Comparison of ENCODE assay signal across 13 cellular contexts in genomic region chr13:48318014-48318713, GRCh38. TPM values are rescaled to one million over a fixed set of nuclear protein-coding genes. Genes with fewer than 3 reads are reported as not detected.
DNase-seq lines count a peak whose midpoint lies in the region; ATAC-seq, FAIRE-seq and TF ChIP-seq lines count a peak whose summit lies in the region.
"Had no signal": no experiment of that assay in that cellular context is flagged by ENCODE, and none has a peak within 500 bp of the region (broad histone marks: within the 10 kb centered on the region; RNA-seq: fewer than 3 reads in every experiment).

No MANE protein-coding gene starts in this region.

- H2AK5ac ChIP-seq in H9 (ENCODE audit: insufficient read length, low read length), result no peak overlapping the region

- H3K23me2 ChIP-seq in H9 (ENCODE audit: insufficient read length, low read depth, low read length, poor library complexity, severe bottlenecking), result no peaks in the 10 kb centered on the region

- H3K9ac ChIP-seq in H9 (ENCODE audit: extremely low read depth, insufficient read length, low read length), result no peak overlapping the region
- H3K9ac ChIP-seq in HepG2 (ENCODE audit: insufficient read depth, low read depth, low read length), result no peak overlapping the region

- no peak overlapping the region for H2BK120ac ChIP-seq in H9 (ENCODE audit: low read depth, low read length, poor library complexity, severe bottlenecking)

- H4K5ac ChIP-seq in H9 (ENCODE audit: insufficient read length, low read depth, low read length), result no peak overlapping the region

- peak overlapping the region; percentile 49 to 67 (median 58); a peak in 4 of 7 replicates for H3K27ac Mint-ChIP-seq in H9
- peak overlapping the region; percentile 49 for H3K27ac Mint-ChIP-seq in stimulated activated memory B cell treated with anti-CD40 and anti-IgM and Interleukin-4, amounts not matched to agents 10 μg/mL and 1 μg/mL and 100 μg/mL, for 72 hours

- H3K27me3 ChIP-seq in H9 (ENCODE audit: insufficient read depth, low read length) (no peaks in the 10 kb centered on the region), HepG2 (ENCODE audit: control insufficient read depth in 1 of 2, insufficient read depth in 2 of 2, low read length in 2 of 2) (no peaks in the 10 kb centered on the region)

- no peak overlapping the region for H3T11ph ChIP-seq in H9 (ENCODE audit: low read length)

- peaks cover 5 to 7% of the 10 kb centered on the region in 2 experiments; a peak in 3 of 5 replicates for H3K36me3 ChIP-seq in HepG2 (replicated peaks in 1 of 2; ENCODE audit: control insufficient read depth in 1 of 2, insufficient read depth in 2 of 2, low read length in 2 of 2)

- POLR2A ChIA-PET in HepG2 (lab: Yijun Ruan, JAX), result no interaction called here

- no peak for TF ChIP-seq CTCF in H9 (conservative IDR thresholded peaks at IDR 0.05)
- no peak for TF ChIP-seq CTCF in HepG2 (CRISPR knock-in tag; IDR thresholded peaks at IDR 0.05)

- H3K4me3 ChIP-seq in HepG2 (replicated peaks in 1 of 3; ENCODE audit: insufficient read depth in 1 of 3, low read depth in 2 of 3, low read length in 3 of 3), result no peak overlapping the region

- no peaks in the 10 kb centered on the region for H3K79me1 ChIP-seq in H9 (ENCODE audit: insufficient read depth, low read depth, low read length, poor library complexity, severe bottlenecking)

- in situ Hi-C loops in HepG2 (cut with HindIII; ENCODE audit: extremely low pct_ligation_motif_present, low pct_unique_long_range_greater_than_20kb), result loop anchor here (25.0 kb wide), 1 partner anchor 444 kb away; no protein-coding TSS in a partner anchor

- CTCF ChIA-PET in HepG2 (lab: Yijun Ruan, JAX; ENCODE audit: low intra/inter-chr PET ratio, low total read pairs), result no interaction called here

- intact Hi-C loops in HepG2 (cut with micrococcal nuclease; ENCODE audit: unreplicated experiment), result no loop called here

- H3K4me3 Mint-ChIP-seq in H9, result no peak overlapping the region
- H3K4me3 Mint-ChIP-seq in stimulated activated memory B cell treated with anti-CD40 and anti-IgM and Interleukin-4, amounts not matched to agents 10 μg/mL and 1 μg/mL and 100 μg/mL, for 72 hours, result peak overlapping the region; percentile 65

- no TSS peak for BruUV-seq in HepG2 (replicated peaks; lab: Mats Ljungman, UMichigan)

- H3K27ac ChIP-seq in H9 (ENCODE audit: insufficient read length, low read depth, low read length) (no peak overlapping the region), HepG2 (ENCODE audit: extremely low read length, insufficient read depth, low read length) (no peak overlapping the region)

- TF ChIP-seq RAD21 in HepG2 (CRISPR knock-in tag; IDR thresholded peaks at IDR 0.05), result no peak

- no peaks in the 10 kb centered on the region for H3K4me1 ChIP-seq in H9 (ENCODE audit: insufficient read depth, low read length)
- H3K4me1 ChIP-seq in HepG2 (ENCODE audit: insufficient read depth, low read length), result no peaks in the 10 kb centered on the region

- WGBS in H9 (ENCODE audit: extremely low coverage, insufficient read length, low lambda C conversion rate), result no CpG with 5 or more reads among the region's 41 CpGs
- WGBS in HepG2 (ENCODE audit: low lambda C conversion rate), result 98% methylated on average over 39 of the region's 41 CpGs

- H3K14ac ChIP-seq in H9 (ENCODE audit: insufficient read depth, low read length), result no peak overlapping the region; the same call in 1 of the 2 replicates

- no peak overlapping the region for H4K8ac ChIP-seq in H9 (replicated peaks; ENCODE audit: insufficient read length, low read depth, low read length)

- H3K4me1 Mint-ChIP-seq in H9, result peaks cover 0 to 4% of the 10 kb centered on the region in 2 experiments; a peak in 1 of 4 replicates
- peaks cover 53% of the 10 kb centered on the region for H3K4me1 Mint-ChIP-seq in stimulated activated memory B cell treated with anti-CD40 and anti-IgM and Interleukin-4, amounts not matched to agents 10 μg/mL and 1 μg/mL and 100 μg/mL, for 72 hours

- peaks cover 20 to 22% of the 10 kb centered on the region in 2 experiments for H3K9me3 Mint-ChIP-seq in H9
- H3K9me3 Mint-ChIP-seq in stimulated activated memory B cell treated with anti-CD40 and anti-IgM and Interleukin-4, amounts not matched to agents 10 μg/mL and 1 μg/mL and 100 μg/mL, for 72 hours, result peaks cover 10% of the 10 kb centered on the region

- no peak for TF ChIP-seq POLR2A in HepG2 (IDR thresholded peaks at IDR 0.05; ENCODE audit: insufficient read depth in 1 of 2, low read depth in 2 of 2, low read length in 2 of 2)

- H3K79me2 ChIP-seq in H9 (ENCODE audit: insufficient read depth, low read length), result no peaks in the 10 kb centered on the region
- H3K79me2 ChIP-seq in HepG2 (ENCODE audit: insufficient read depth, low read length), result peaks cover 8% of the 10 kb centered on the region

- no peak overlapping the region for H3K18ac ChIP-seq in H9 (ENCODE audit: insufficient read length, low read depth, low read length)

- H3K4ac ChIP-seq in H9 (ENCODE audit: low read depth, low read length), result no peak overlapping the region

- no peak overlapping the region for H2BK20ac ChIP-seq in H9 (ENCODE audit: low read depth, low read length, poor library complexity, severe bottlenecking)

- H2BK15ac ChIP-seq in H9 (ENCODE audit: low read depth, low read length), result no peak overlapping the region

- H3K4me2 ChIP-seq in H9 (ENCODE audit: insufficient read depth, insufficient read length, low read length) (no peak overlapping the region), HepG2 (ENCODE audit: low read depth, low read length) (no peak overlapping the region)

- DNase-seq in H9 (no peak), astrocyte of the hippocampus (ENCODE audit: low read depth, low spot score) (peak; percentile 3), HepG2 (ENCODE audit: low spot score) (no peak), NCI-H128 (lab: John Stamatoyannopoulos, UW; ENCODE audit: unreplicated experiment) (no peak), NCI-H2171 treated with DMSO at 0.1 percent for 48 hours (lab: John Stamatoyannopoulos, UW) (no peak), AG08396 (ENCODE audit: low spot score) (no peak)
- DNase-seq: activated CD4-positive, CD25-positive, alpha-beta regulatory T cell; amygdala; NCI-H2081 treated with DMSO at 0.1 percent for 48 hours had no signal

- TF ChIP-seq EP300 in HepG2 (IDR thresholded peaks at IDR 0.05; ENCODE audit: low read depth in 2 of 2, low read length in 2 of 2) (no peak), HepG2 (CRISPR knock-in tag; IDR thresholded peaks at IDR 0.05; ENCODE audit: borderline replicate concordance) (no peak)

- no peak overlapping the region for H2BK5ac ChIP-seq in H9 (ENCODE audit: insufficient read length, low read length)

- no peaks in the 10 kb centered on the region; the same call in 1 of the 2 replicates for H3K27me3 Mint-ChIP-seq in H9 (ENCODE audit: low read depth)
- peaks cover 8% of the 10 kb centered on the region for H3K27me3 Mint-ChIP-seq in stimulated activated memory B cell treated with anti-CD40 and anti-IgM and Interleukin-4, amounts not matched to agents 10 μg/mL and 1 μg/mL and 100 μg/mL, for 72 hours

- H3K9me3 ChIP-seq in H9 (ENCODE audit: control insufficient read depth, low read depth, low read length) (no peaks in the 10 kb centered on the region), HepG2 (ENCODE audit: low read length) (peaks cover 13% of the 10 kb centered on the region)

- no peak overlapping the region for H3K56ac ChIP-seq in H9 (ENCODE audit: insufficient read length, low read depth, low read length)

- H2BK12ac ChIP-seq in H9 (ENCODE audit: insufficient read length, low read depth, low read length), result no peak overlapping the region

- peaks cover 15 to 39% (median 26%) of the 10 kb centered on the region in 3 experiments for H3K36me3 Mint-ChIP-seq in H9 (ENCODE audit: insufficient read depth in 1 of 3, low read depth in 3 of 3)
- peaks cover 87% of the 10 kb centered on the region for H3K36me3 Mint-ChIP-seq in stimulated activated memory B cell treated with anti-CD40 and anti-IgM and Interleukin-4, amounts not matched to agents 10 μg/mL and 1 μg/mL and 100 μg/mL, for 72 hours

- no peak overlapping the region for H2AFZ ChIP-seq in H9 (ENCODE audit: low read length)
- no peak overlapping the region for H2AFZ ChIP-seq in HepG2 (ENCODE audit: low read length)

- H4K20me1 ChIP-seq in H9 (ENCODE audit: control insufficient read depth, insufficient read depth, insufficient read length) (no peaks in the 10 kb centered on the region), HepG2 (ENCODE audit: insufficient read depth, low read length) (no peaks in the 10 kb centered on the region)

- peak; percentile 22; the same call in 2 of the 3 replicates for ATAC-seq in HepG2
- ATAC-seq in stimulated activated memory B cell treated with anti-CD40 and anti-IgM and Interleukin-4, amounts not matched to agents 10 μg/mL and 1 μg/mL and 100 μg/mL, for 72 hours, result peak; percentile 56
- ATAC-seq in SK-N-SH treated with all-trans-retinoic acid at 6 μM for 48 hours, result no peak

- no peak overlapping the region for H4K91ac ChIP-seq in H9 (ENCODE audit: insufficient read length, low read depth, low read length)

- FAIRE-seq in HepG2 (lab: Jason Lieb, UNC), result no peak
- FAIRE-seq: D721Med, islet of Langerhans had no signal

- no peak overlapping the region for H3K23ac ChIP-seq in H9 (ENCODE audit: insufficient read length, low read depth, low read length)

TF ChIP-seq in SK-N-SH treated with all-trans-retinoic acid at 6 μM for 48 hours, 23 proteins besides CTCF, POLR2A, EP300 and RAD21 (continues in another document):
- TF ChIP-seq ZC3H10 (CRISPR knock-in tag; IDR thresholded peaks at IDR 0.05), result no peak

RNA-seq across cellular contexts. Expression of gene RB1, which starts 14.6 kb away (rescaled TPM):
- total RNA-seq in H9 (2021) (19.6 and 20.5 TPM in 2 replicates), HepG2 (2016; rRNA removed; fragmentation: Illumina TruSeq; extraction: Trizol) (23.7 and 35.7 TPM in 2 replicates)
- total RNA-seq in HepG2 (2016; cell fraction: cytosol; rRNA removed; fragmentation: Illumina TruSeq; extraction: Trizol; ENCODE audit: low read depth), result 2.6 and 3.1 TPM in 2 replicates
- total RNA-seq in HepG2 (2016; cell fraction: insoluble cytoplasmic fraction; rRNA removed; fragmentation: Illumina TruSeq; extraction: Trizol), result 21.7 and 35.5 TPM in 2 replicates
- total RNA-seq in HepG2 (2016; cell fraction: membrane; rRNA removed; fragmentation: Illumina TruSeq; extraction: Trizol), result 11.2 and 11.5 TPM in 2 replicates
- 23.1 and 26.3 TPM in 2 replicates for total RNA-seq in HepG2 (2016; cell fraction: nucleus; rRNA removed; fragmentation: Illumina TruSeq; extraction: Trizol)
- 11.0 and 15.6 TPM in 2 replicates for polyA plus RNA-seq in HepG2 (2011; rRNA removed)
- polyA plus RNA-seq in HepG2 (2011; cell fraction: cytosol; rRNA removed), result 6.0 and 9.8 TPM in 2 replicates
- 4.1 and 5.4 TPM in 2 replicates for polyA plus RNA-seq in HepG2 (2011; cell fraction: nucleus; rRNA removed)
- polyA plus RNA-seq in HepG2 (2012), result 15.5 and 15.8 TPM in 2 replicates
- 0.92 and 0.93 TPM in 2 replicates for polyA plus RNA-seq in HepG2 (2016; cell fraction: cytosol; fragmentation: Illumina TruSeq; extraction: Trizol; ENCODE audit: low read depth)
- polyA plus RNA-seq in HepG2 (2016; cell fraction: insoluble cytoplasmic fraction; fragmentation: Illumina TruSeq; extraction: Trizol; ENCODE audit: low read depth), result 34.7 and 35.7 TPM in 2 replicates
- polyA plus RNA-seq in HepG2 (2016; cell fraction: membrane; fragmentation: Illumina TruSeq; extraction: Trizol; ENCODE audit: low read depth), result 4.2 and 4.3 TPM in 2 replicates
- polyA plus RNA-seq in HepG2 (2016; cell fraction: nucleus; fragmentation: Illumina TruSeq; extraction: Trizol; ENCODE audit: insufficient read depth, low read depth), result 17.8 and 23.0 TPM in 2 replicates
- polyA minus RNA-seq in HepG2 (2011; rRNA and poly(A)+ RNA removed; ENCODE audit: low replicate concordance), result 7.8 and 8.2 TPM in 2 replicates
- 13.0 TPM in 2 replicates for polyA minus RNA-seq in HepG2 (2011; cell fraction: cytosol; rRNA and poly(A)+ RNA removed)
- polyA minus RNA-seq in HepG2 (2011; cell fraction: nucleus; rRNA and poly(A)+ RNA removed), result 32.4 and 33.0 TPM in 2 replicates
